Comparison of ENCODE assay signal across 8 cellular contexts in genomic region chr14:73245401-73246325, GRCh38. TPM values are rescaled to one million over a fixed set of nuclear protein-coding genes. Genes with fewer than 3 reads are reported as not detected.
DNase-seq lines count a peak whose midpoint lies in the region; ATAC-seq, FAIRE-seq and TF ChIP-seq lines count a peak whose summit lies in the region.

No MANE protein-coding gene starts in this region.

- CTCF ChIA-PET in activated CD4-positive, alpha-beta memory T cell treated with anti-CD3 and anti-CD28 coated beads, Interleukin-2, amount 10 ng/mL, durations not matched to agents 7 days and 5 days (lab: Charles Lee): interaction anchor here (1.0 kb wide), 1 partner anchor 12 kb away, joined by 3 read pairs; no protein-coding TSS in a partner anchor

- peak; percentile 44 for DNase-seq in AG10803 (ENCODE audit: low read depth)
- peak; percentile 50 for DNase-seq in GM19240 (ENCODE audit: insufficient read length, low spot score)
- peak; percentile 65 to 68 for DNase-seq in Kasumi-1 (lab: John Stamatoyannopoulos, UW)
- DNase-seq in activated CD4-positive, alpha-beta memory T cell treated with anti-CD3 and anti-CD28 coated beads, Interleukin-2, amount 10 ng/mL, durations not matched to agents 7 days and 5 days: peak; percentile 60
- DNase-seq in esophagus muscularis mucosa (ENCODE audit: extremely low spot score): no peak
- peak in 5 of 6 donors; percentile 29 to 73 (median 58) for DNase-seq in pancreas
- DNase-seq in aorta: peak; percentile 84 to 89
- DNase-seq in glutamatergic neuron: no peak

- ATAC-seq in pancreas: peak; percentile 82 to 97 (median 86)
- ATAC-seq in aorta (ENCODE audit: low FRiP score): peak; percentile 85

- no peak overlapping the region for H3K27ac Mint-ChIP-seq in activated CD4-positive, alpha-beta memory T cell treated with anti-CD3 and anti-CD28 coated beads, Interleukin-2, amount 10 ng/mL, durations not matched to agents 7 days and 5 days
- no peak overlapping the region for H3K27ac Mint-ChIP-seq in glutamatergic neuron (ENCODE audit: unreplicated experiment)

- peaks cover 4% of the 10 kb centered on the region for H3K9me3 Mint-ChIP-seq in activated CD4-positive, alpha-beta memory T cell treated with anti-CD3 and anti-CD28 coated beads, Interleukin-2, amount 10 ng/mL, durations not matched to agents 7 days and 5 days
- H3K9me3 Mint-ChIP-seq in glutamatergic neuron (ENCODE audit: unreplicated experiment): peaks cover 7% of the 10 kb centered on the region

- TF ChIP-seq EP300 in esophagus muscularis mucosa (IDR thresholded peaks at IDR 0.05): no peak

- H3K36me3 Mint-ChIP-seq in activated CD4-positive, alpha-beta memory T cell treated with anti-CD3 and anti-CD28 coated beads, Interleukin-2, amount 10 ng/mL, durations not matched to agents 7 days and 5 days (ENCODE audit: low read depth): peaks cover 3% of the 10 kb centered on the region
- no peaks in the 10 kb centered on the region for H3K36me3 Mint-ChIP-seq in glutamatergic neuron (ENCODE audit: unreplicated experiment)

- H3K4me1 ChIP-seq in esophagus muscularis mucosa (peaks cover 3 to 36% (median 29%) of the 10 kb centered on the region in 4 donors), pancreas (no peaks in the 10 kb centered on the region), aorta (ENCODE audit: control insufficient read depth in 1 of 2, insufficient read depth in 2 of 2, low read length in 2 of 2) (no peaks in the 10 kb centered on the region)

- POLR2A ChIA-PET in activated CD4-positive, alpha-beta memory T cell treated with anti-CD3 and anti-CD28 coated beads, Interleukin-2, amount 10 ng/mL, durations not matched to agents 7 days and 5 days (lab: Charles Lee): interaction anchor here (1.3 kb wide), 1 partner anchor 246 kb away, joined by 4 read pairs; the partner anchor contains the start of gene RIOX1

- TF ChIP-seq POLR2A in esophagus muscularis mucosa (IDR thresholded peaks at IDR 0.05; ENCODE audit: low read depth): no peak

- peaks cover 49% of the 10 kb centered on the region for H3K27me3 Mint-ChIP-seq in activated CD4-positive, alpha-beta memory T cell treated with anti-CD3 and anti-CD28 coated beads, Interleukin-2, amount 10 ng/mL, durations not matched to agents 7 days and 5 days
- H3K27me3 Mint-ChIP-seq in glutamatergic neuron (ENCODE audit: unreplicated experiment): peaks cover 3% of the 10 kb centered on the region

- peaks cover 0 to 31% (median 9%) of the 10 kb centered on the region in 4 donors for H3K36me3 ChIP-seq in esophagus muscularis mucosa
- H3K36me3 ChIP-seq in pancreas: no peaks in the 10 kb centered on the region
- H3K36me3 ChIP-seq in aorta (ENCODE audit: control insufficient read depth in 1 of 2, insufficient read depth in 2 of 2, low read length in 1 of 2): no peaks in the 10 kb centered on the region

- TF ChIP-seq CTCF in AG10803 (conservative IDR thresholded peaks at IDR 0.05; ENCODE audit: low read length) (no peak), esophagus muscularis mucosa (IDR thresholded peaks at IDR 0.05) (no peak), pancreas (IDR thresholded peaks at IDR 0.05) (no peak), glutamatergic neuron (IDR thresholded peaks at IDR 0.05; ENCODE audit: partially characterized antibody, unreplicated experiment) (no peak)

- peak overlapping the region; percentile 67 for H3K4me3 Mint-ChIP-seq in activated CD4-positive, alpha-beta memory T cell treated with anti-CD3 and anti-CD28 coated beads, Interleukin-2, amount 10 ng/mL, durations not matched to agents 7 days and 5 days
- H3K4me3 Mint-ChIP-seq in glutamatergic neuron (ENCODE audit: unreplicated experiment): no peak overlapping the region

- intact Hi-C loops in esophagus muscularis mucosa (cut with DNase I) (no loop called here), pancreas (cut with DNase I) (no loop called here), aorta (cut with DNase I) (no loop called here)

- H3K27ac ChIP-seq in esophagus muscularis mucosa (replicated peaks in 1 of 4) (no peak overlapping the region), pancreas (no peak overlapping the region), aorta (ENCODE audit: low read depth in 1 of 2, low read length in 2 of 2) (no peak overlapping the region)

- WGBS in esophagus muscularis mucosa: 48% methylated on average over 28 of the region's 67 CpGs
- WGBS in pancreas, 2 donors: 33 to 35% methylated on average over 54 to 67 of the region's 67 CpGs
- WGBS in aorta, 2 donors: 12 to 15% methylated on average over 65 to 67 of the region's 67 CpGs

- no peak for FAIRE-seq in pancreas (lab: Jason Lieb, UNC)

- peak overlapping the region; percentile 58 for H3K4me3 ChIP-seq in AG10803 (ENCODE audit: low read length)
- peak overlapping the region; percentile 46 to 63 (median 50) for H3K4me3 ChIP-seq in esophagus muscularis mucosa
- H3K4me3 ChIP-seq in pancreas: peak overlapping the region; percentile 8 to 45 (median 37)
- H3K4me3 ChIP-seq in aorta (ENCODE audit: low read length in 2 of 2): peak overlapping the region; percentile 63 to 86

- H3K27me3 ChIP-seq in esophagus muscularis mucosa (peaks cover 0 to 2% (median 0%) of the 10 kb centered on the region in 4 donors), pancreas (no peaks in the 10 kb centered on the region), aorta (ENCODE audit: control insufficient read depth in 1 of 2, insufficient read depth in 2 of 2, low read length in 1 of 2) (no peaks in the 10 kb centered on the region)

- H3K9me3 ChIP-seq in esophagus muscularis mucosa (no peaks in the 10 kb centered on the region), pancreas (no peaks in the 10 kb centered on the region), aorta (ENCODE audit: control insufficient read depth, low read length) (no peaks in the 10 kb centered on the region)

- peaks cover 50% of the 10 kb centered on the region for H3K4me1 Mint-ChIP-seq in activated CD4-positive, alpha-beta memory T cell treated with anti-CD3 and anti-CD28 coated beads, Interleukin-2, amount 10 ng/mL, durations not matched to agents 7 days and 5 days
- peaks cover 10% of the 10 kb centered on the region for H3K4me1 Mint-ChIP-seq in glutamatergic neuron (ENCODE audit: low read depth, unreplicated experiment)

RNA-seq across cellular contexts. Expression of gene PAPLN, which starts 8.4 kb away (rescaled TPM):
- total RNA-seq in activated CD4-positive, alpha-beta memory T cell treated with anti-CD3 and anti-CD28 coated beads, Interleukin-2, amount 10 ng/mL, durations not matched to agents 7 days and 5 days: 1 to 10 TPM; 1.4 to 1.6 TPM
- total RNA-seq in esophagus muscularis mucosa: 10 to 100 TPM; 12.0 to 43.5 (median 24.1) TPM
- 10 to 100 TPM in 1 of 6 donors, 1 to 10 TPM in 5; 1.1 to 18.3 (median 2.9) TPM for total RNA-seq in pancreas
- 1 to 10 TPM; 2.9 to 6.6 TPM for polyA plus RNA-seq in pancreas
- 10 to 100 TPM in 1 of 2 donors, 1 to 10 TPM in 1; 5.8 to 21.4 TPM for total RNA-seq in aorta
- 1 to 10 TPM; 3.1 to 9.8 TPM for polyA plus RNA-seq in aorta
- 2.8 TPM for total RNA-seq in glutamatergic neuron (ENCODE audit: unreplicated experiment)

Comparison
In these comparisons a context has a peak if more than half of its experiments do, and no peak if none do; other contexts are left out.
1. DNase-seq: peak in AG10803 (single experiment), GM19240 (single experiment), Kasumi-1 (2 of 2), activated CD4-positive, alpha-beta memory T cell treated with anti-CD3 and anti-CD28 coated beads, Interleukin-2, amount 10 ng/mL, durations not matched to agents 7 days and 5 days (single experiment), pancreas (5 of 6) and aorta (2 of 2); none in esophagus muscularis mucosa (single experiment) and glutamatergic neuron (single experiment).
2. Peak in every context shown above with its lines, with median percentiles within 50 percentile points of each other: H3K4me3 ChIP-seq.